Comparison of ENCODE assay signal across 8 cellular contexts in the genomic region with DNA sequence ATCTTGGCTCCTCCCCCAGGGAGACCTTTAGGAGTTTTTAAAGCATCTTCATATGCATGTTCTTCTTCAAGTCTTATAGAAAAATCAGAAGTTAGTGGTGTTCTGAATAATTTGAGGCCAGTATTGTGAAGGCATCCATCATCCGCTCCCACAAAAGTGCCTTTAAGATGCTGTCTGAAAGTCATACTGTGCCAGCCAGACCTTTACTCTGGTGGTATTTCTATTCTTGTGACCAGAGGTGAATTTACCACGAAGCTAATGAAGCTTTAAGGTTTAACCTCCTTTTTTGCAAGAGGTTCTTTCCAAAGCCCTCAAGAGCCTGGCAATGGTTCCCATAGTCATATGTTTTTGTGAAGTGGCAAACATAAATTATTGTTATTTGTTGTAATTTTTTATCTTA. TPM values are rescaled to one million over a fixed set of nuclear protein-coding genes. Genes with fewer than 3 reads are reported as not detected.
"Had no signal": no experiment of that assay in that cellular context is flagged by ENCODE, and none has a peak within 500 bp of the region (broad histone marks: within the 10 kb centered on the region; RNA-seq: fewer than 3 reads in every experiment).

No MANE protein-coding gene starts in this region.

- H3K9me3 Mint-ChIP-seq: GM23338, H9, IgD-negative memory B cell had no signal

- H3K27me3 Mint-ChIP-seq: IgD-negative memory B cell had no signal

- H3K4me1 Mint-ChIP-seq: GM23338, H9, IgD-negative memory B cell had no signal

- H3K4me3 Mint-ChIP-seq: GM23338, H9, IgD-negative memory B cell had no signal

- ATAC-seq: GM23338, HepG2 had no signal

- H3K36me3 Mint-ChIP-seq: IgD-negative memory B cell had no signal

- DNase-seq: H9, HCEC 1CT, KBM-7 had no signal

- H3K4me2 ChIP-seq: GM23338 had no signal

- H3K27ac ChIP-seq: HL-60 had no signal

- H3K27ac Mint-ChIP-seq: GM23338, H9, IgD-negative memory B cell had no signal

- H3K4me3 ChIP-seq: GM23338 had no signal

RNA-seq across cellular contexts. Expression of a gene that starts 54.3 kb away (rescaled TPM):
- total RNA-seq: GM23338, H1, H9 had no signal
